ENCODE assay signal across 16 cellular contexts in the genomic region with DNA sequence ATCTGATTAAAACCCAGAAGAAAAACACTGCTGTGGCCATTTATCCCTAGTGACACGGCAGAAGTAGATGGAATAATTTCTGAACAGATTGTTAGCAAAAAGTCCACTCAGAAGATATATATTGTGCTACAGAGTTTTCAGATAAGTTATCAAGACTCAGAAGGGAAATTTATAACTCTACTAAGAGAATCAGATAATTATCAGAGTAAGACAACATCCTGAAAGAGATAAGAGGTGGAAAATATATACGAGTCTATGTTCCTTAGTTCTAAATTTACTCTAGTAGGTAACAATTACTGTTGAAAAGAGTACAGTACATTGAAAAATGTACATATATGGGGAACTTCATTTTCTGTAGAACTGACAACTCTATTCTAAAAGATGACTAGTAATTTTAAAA.
A peak's percentile ranks its signal among the peaks of the same experiment; 100 is the strongest.
DNase-seq lines count a peak whose midpoint lies in the region; ATAC-seq and TF ChIP-seq lines count a peak whose summit lies in the region.
"Had no signal": no experiment of that assay in that cellular context is flagged by ENCODE, and none has a peak within 500 bp of the region (broad histone marks: within the 10 kb centered on the region; RNA-seq: fewer than 3 reads in every experiment).

No MANE protein-coding gene starts in this region.

- TF ChIP-seq CTCF in RWPE2 (IDR thresholded peaks at IDR 0.05; ENCODE audit: poor library complexity, severe bottlenecking) (no peak), endothelial cell (IDR thresholded peaks at IDR 0.05; ENCODE audit: unreplicated experiment) (no peak), mesothelial cell of epicardium (IDR thresholded peaks at IDR 0.05; ENCODE audit: unreplicated experiment) (no peak)

- H3K36me3 ChIP-seq in RWPE2 (ENCODE audit: low read depth), result no peaks in the 10 kb centered on the region

- DNase-seq in RWPE2 (ENCODE audit: low spot score), result no peak
- no peak for DNase-seq in endothelial cell (ENCODE audit: low spot score)
- no peak for DNase-seq in mesothelial cell of epicardium (ENCODE audit: low spot score in 2 of 2, unreplicated experiment in 2 of 2)
- DNase-seq in NCI-H69 (lab: John Stamatoyannopoulos, UW), result no peak
- DNase-seq in NCI-H748 (lab: John Stamatoyannopoulos, UW; ENCODE audit: unreplicated experiment), result no peak
- DNase-seq in GOT3 (lab: John Stamatoyannopoulos, UW), result no peak
- no peak for DNase-seq in COLO668 (lab: John Stamatoyannopoulos, UW; ENCODE audit: unreplicated experiment)
- DNase-seq: DMS 273 treated with DMSO at 0.1 percent for 48 hours, DND-41, H7, NCI-H1105, NCI-H2171 treated with DMSO at 0.1 percent for 48 hours, NCI-H526 treated with DMSO at 0.1 percent for 48 hours, Right ventricle myocardium superior, SK-N-SH had no signal

- no peaks in the 10 kb centered on the region for H3K27me3 ChIP-seq in RWPE2 (ENCODE audit: insufficient read depth, poor library complexity, severe bottlenecking)

- no peak for ATAC-seq in RWPE2 (ENCODE audit: low read depth)

- peak overlapping the region; percentile 92 for H3K27ac ChIP-seq in RWPE2 (ENCODE audit: poor library complexity, severe bottlenecking)

- H3K9me3 Mint-ChIP-seq in endothelial cell (ENCODE audit: unreplicated experiment) (no peaks in the 10 kb centered on the region), mesothelial cell of epicardium (no peaks in the 10 kb centered on the region)

- no peaks in the 10 kb centered on the region for H3K36me3 Mint-ChIP-seq in endothelial cell (ENCODE audit: low read depth, unreplicated experiment)
- no peaks in the 10 kb centered on the region for H3K36me3 Mint-ChIP-seq in mesothelial cell of epicardium
- H3K36me3 Mint-ChIP-seq: CD14-positive monocyte had no signal

- H3K9me3 ChIP-seq in RWPE2 (ENCODE audit: severe bottlenecking), result no peaks in the 10 kb centered on the region
- H3K9me3 ChIP-seq: SK-N-SH had no signal

- H3K4me1 Mint-ChIP-seq in endothelial cell (ENCODE audit: unreplicated experiment), result peaks cover 10% of the 10 kb centered on the region
- peaks cover 45% of the 10 kb centered on the region for H3K4me1 Mint-ChIP-seq in mesothelial cell of epicardium
- H3K4me1 Mint-ChIP-seq: CD14-positive monocyte had no signal

- H3K4me1 ChIP-seq in RWPE2 (ENCODE audit: insufficient read depth, poor library complexity, severe bottlenecking), result peaks cover 24% of the 10 kb centered on the region

- H3K27me3 Mint-ChIP-seq in endothelial cell (ENCODE audit: unreplicated experiment) (no peaks in the 10 kb centered on the region), mesothelial cell of epicardium (ENCODE audit: low read depth) (peaks cover 6% of the 10 kb centered on the region)

- H3K27ac Mint-ChIP-seq in endothelial cell (ENCODE audit: unreplicated experiment), result peak overlapping the region; percentile 96
- H3K27ac Mint-ChIP-seq in mesothelial cell of epicardium, result peak overlapping the region; percentile 86
- H3K27ac Mint-ChIP-seq: CD14-positive monocyte had no signal

- no peak overlapping the region for H3K4me3 ChIP-seq in RWPE2 (ENCODE audit: severe bottlenecking)

- H3K4me3 Mint-ChIP-seq in endothelial cell (ENCODE audit: unreplicated experiment) (no peak overlapping the region), mesothelial cell of epicardium (no peak overlapping the region)
- H3K4me3 Mint-ChIP-seq: CD14-positive monocyte had no signal
